Comparison of ENCODE assay signal across 22 cellular contexts in the genomic region with DNA sequence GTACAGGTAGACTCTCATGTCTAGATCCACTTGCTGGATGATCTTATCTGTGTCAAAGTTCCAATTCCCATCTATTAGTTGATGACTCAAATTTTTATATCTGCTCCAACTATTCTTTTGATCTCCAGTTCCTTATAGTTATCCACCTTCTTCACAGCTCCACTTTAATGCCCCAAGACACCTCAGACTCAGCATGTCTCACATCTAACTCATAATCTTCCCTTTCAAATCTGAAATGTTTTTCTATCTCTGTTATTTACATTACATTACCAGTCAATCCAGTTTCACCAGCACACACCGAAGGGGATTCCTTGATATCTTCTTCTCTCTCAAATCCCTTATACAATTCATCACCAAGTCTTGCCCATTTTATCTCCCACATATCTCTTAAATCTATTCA. TPM values are rescaled to one million over a fixed set of nuclear protein-coding genes. Genes with fewer than 3 reads are reported as not detected.
DNase-seq lines count a peak whose midpoint lies in the region; ATAC-seq and TF ChIP-seq lines count a peak whose summit lies in the region.
"Had no signal": no experiment of that assay in that cellular context is flagged by ENCODE, and none has a peak within 500 bp of the region (broad histone marks: within the 10 kb centered on the region; RNA-seq: fewer than 3 reads in every experiment).

No MANE protein-coding gene starts in this region.

- H3K4me3 ChIP-seq in PC-3 (ENCODE audit: low read length) = no peak overlapping the region
- no peak overlapping the region for H3K4me3 ChIP-seq in epithelial cell of esophagus (ENCODE audit: low read length)
- no peak overlapping the region for H3K4me3 ChIP-seq in trophoblast cell (ENCODE audit: low read depth, low read length)
- H3K4me3 ChIP-seq: GM12878, K562 had no signal

- no peak overlapping the region for H3K23ac ChIP-seq in trophoblast cell (ENCODE audit: low read length)

- CTCF ChIA-PET in PC-3 (lab: Charles Lee) = no interaction called here

- POLR2A ChIA-PET in PC-3 (lab: Charles Lee; ENCODE audit: unreplicated experiment) = no interaction called here

- peaks cover 7% of the 10 kb centered on the region for H4K20me1 ChIP-seq in PC-3 (ENCODE audit: low read length)

- H3K4me1 ChIP-seq in PC-3 (ENCODE audit: insufficient read depth, low read length) = peaks cover 14% of the 10 kb centered on the region
- no peaks in the 10 kb centered on the region for H3K4me1 ChIP-seq in trophoblast cell (ENCODE audit: control insufficient read depth in 1 of 2, insufficient read depth in 2 of 2, low read length in 2 of 2)

- no peak for TF ChIP-seq CTCF in PC-3 (conservative IDR thresholded peaks at IDR 0.05; ENCODE audit: low read depth, low read length)
- TF ChIP-seq CTCF in epithelial cell of esophagus (IDR thresholded peaks at IDR 0.05; ENCODE audit: insufficient read depth, low read depth, low read length, missing control alignments) = no peak

- H2AFZ ChIP-seq in PC-3 (ENCODE audit: low read length) (no peak overlapping the region), trophoblast cell (ENCODE audit: insufficient read depth, low read length, poor library complexity) (no peak overlapping the region)

- H3K18ac ChIP-seq in trophoblast cell (ENCODE audit: low read length) = no peak overlapping the region

- no peak overlapping the region; the same call in 1 of the 2 replicates for H3K27ac ChIP-seq in PC-3 (ENCODE audit: low read length)
- no peak overlapping the region for H3K27ac ChIP-seq in trophoblast cell (ENCODE audit: low read depth, low read length)
- H3K27ac ChIP-seq: RWPE1 had no signal

- BruUV-seq in PC-3 (replicated peaks; lab: Mats Ljungman, UMichigan) = no TSS peak

- H3K36me3 ChIP-seq in PC-3 (ENCODE audit: low read depth, low read length) (no peaks in the 10 kb centered on the region), trophoblast cell (ENCODE audit: control insufficient read depth in 1 of 2, insufficient read depth in 2 of 2, low read length in 2 of 2) (no peaks in the 10 kb centered on the region)

- no peak for ATAC-seq in PC-3
- no peak for ATAC-seq in GM18517 (IDR thresholded peaks at IDR 0.05; ENCODE audit: unreplicated experiment)
- ATAC-seq: GM12878, HepG2, K562, Panc1 had no signal

- peak; percentile 48 for DNase-seq in DMS53 (lab: John Stamatoyannopoulos, UW)
- peak; percentile 67 for DNase-seq in PC-3
- peak; percentile 63 for DNase-seq in epithelial cell of esophagus (ENCODE audit: low read depth)
- DNase-seq in trophoblast cell = peak; percentile 16 to 31
- DNase-seq in pons (ENCODE audit: low spot score) = no peak
- no peak for DNase-seq in midbrain (lab: John Stamatoyannopoulos, UW)
- DNase-seq in putamen (ENCODE audit: low spot score) = no peak
- DNase-seq: CD4-positive, CD25-positive, alpha-beta regulatory T cell; DMS79; EL; GDM1; MM.1S; NCI-H2029; NCI-H446 treated with DMSO at 0.1 percent for 48 hours; NCI-H526 treated with DMSO at 0.1 percent for 48 hours; SHP77 had no signal

- no peak overlapping the region for H3K9ac ChIP-seq in PC-3 (ENCODE audit: low read length)
- H3K9ac ChIP-seq in trophoblast cell (ENCODE audit: low read length) = no peak overlapping the region

- no peaks in the 10 kb centered on the region for H3F3A ChIP-seq in PC-3 (ENCODE audit: low read length, unreplicated experiment)

- no peaks in the 10 kb centered on the region for H3K9me2 ChIP-seq in PC-3 (replicated peaks; ENCODE audit: low read length)

- no peak overlapping the region for H2BK12ac ChIP-seq in trophoblast cell (ENCODE audit: low read length)

- H2AK5ac ChIP-seq in trophoblast cell (ENCODE audit: low read length) = no peak overlapping the region

- H3K9me3 ChIP-seq in PC-3 (ENCODE audit: low read length) (no peaks in the 10 kb centered on the region), trophoblast cell (ENCODE audit: insufficient read depth, low read depth, low read length) (no peaks in the 10 kb centered on the region)

- no peak overlapping the region for H3K4ac ChIP-seq in trophoblast cell (ENCODE audit: low read depth, low read length)

- H3K4me2 ChIP-seq in PC-3 (ENCODE audit: low read length) = peak overlapping the region; percentile 22
- no peak overlapping the region for H3K4me2 ChIP-seq in trophoblast cell (ENCODE audit: low read length)

- no peak overlapping the region for H2BK5ac ChIP-seq in trophoblast cell (ENCODE audit: low read depth, low read length, poor library complexity)

- intact Hi-C loops in PC-3 (cut with micrococcal nuclease) = loop anchor here (5.0 kb wide), 2 partner anchors 133 to 468 kb away; a partner anchor contains a TSS

- H4K8ac ChIP-seq in trophoblast cell (ENCODE audit: low read depth, low read length) = no peak overlapping the region

- H4K91ac ChIP-seq in trophoblast cell (ENCODE audit: low read depth, low read length) = no peak overlapping the region

- WGBS in trophoblast cell (ENCODE audit: extremely low coverage, insufficient coverage, insufficient read length) = no CpG with 5 or more reads among the region's 1 CpG

- peaks cover 10% of the 10 kb centered on the region for H3K79me1 ChIP-seq in trophoblast cell (ENCODE audit: low read length)

- no peak overlapping the region for H3K14ac ChIP-seq in trophoblast cell (ENCODE audit: low read length)

- no peak overlapping the region for H4K12ac ChIP-seq in trophoblast cell (ENCODE audit: low read depth, low read length)

- no peaks in the 10 kb centered on the region for H3K27me3 ChIP-seq in PC-3 (ENCODE audit: low read length)
- H3K27me3 ChIP-seq in trophoblast cell (ENCODE audit: insufficient read depth, low read length) = no peaks in the 10 kb centered on the region

- H2BK120ac ChIP-seq in trophoblast cell (ENCODE audit: insufficient read depth, low read length, poor library complexity) = no peak overlapping the region

- H3K79me2 ChIP-seq in PC-3 (ENCODE audit: low read length) (peaks cover 14% of the 10 kb centered on the region), trophoblast cell (ENCODE audit: control insufficient read depth, insufficient read depth, low read length, poor library complexity) (peaks cover 8% of the 10 kb centered on the region)

RNA-seq across cellular contexts. Expression of a gene that starts 3.7 kb away (rescaled TPM):
- total RNA-seq in PC-3 (2014; rRNA removed) = 79.2 and 85.5 TPM in 2 replicates
- polyA plus RNA-seq in trophoblast cell (2013) = 55.1 and 56.0 TPM in 2 replicates

Comparison
In these comparisons a context has a peak if more than half of its experiments do, and no peak if none do; other contexts are left out.
1. DNase-seq: peak in DMS53 (single experiment), PC-3 (single experiment), epithelial cell of esophagus (single experiment) and trophoblast cell (2 of 2); none in pons (single experiment), midbrain (single experiment) and putamen (single experiment).